ENCODE assay signal across 8 cellular contexts in genomic region chr15:92882697-92883642, GRCh38. TPM values are rescaled to one million over a fixed set of nuclear protein-coding genes. Genes with fewer than 3 reads are reported as not detected.
DNase-seq lines count a peak whose midpoint lies in the region; ATAC-seq and TF ChIP-seq lines count a peak whose summit lies in the region.

No MANE protein-coding gene starts in this region.

- peaks cover 51% of the 10 kb centered on the region for H3K79me2 ChIP-seq in HCT116 (ENCODE audit: insufficient read depth, low read length)

- RAD21 ChIA-PET in HCT116 (lab: Charles Lee; ENCODE audit: low non-redundant PET in 1 of 2, low total read pairs in 2 of 2, uncharacterized antibody in 2 of 2, unreplicated experiment in 2 of 2) = interaction anchor here (0.7 to 1.5 kb wide), 5 partner anchors 51 to 81 kb away, joined by 3 to 6 read pairs (median 5); no protein-coding TSS in a partner anchor

- TF ChIP-seq CTCF in HCT116 (IDR thresholded peaks at IDR 0.05 in 2 of 3, conservative IDR thresholded peaks at IDR 0.05 in 1 of 3; ENCODE audit: borderline replicate concordance in 1 of 3, insufficient read depth in 1 of 3, low read depth in 2 of 3, low read length in 2 of 3) (no peak), prostate gland (IDR thresholded peaks at IDR 0.05) (peak in 1 of 4 experiments; percentile 5)

- H3K27me3 ChIP-seq in HCT116 (ENCODE audit: insufficient read depth, low read length) = no peaks in the 10 kb centered on the region
- no peaks in the 10 kb centered on the region for H3K27me3 ChIP-seq in prostate gland (replicated peaks; ENCODE audit: insufficient read depth)

- intact Hi-C loops in HCT116 (cut with micrococcal nuclease) (loop anchor here (2.0 to 5.0 kb wide), 2 partner anchors 61 to 74 kb away; no protein-coding TSS in a partner anchor), Right ventricle myocardium inferior (cut with DNase I) (loop anchor here (1.0 to 5.0 kb wide), 6 partner anchors 17 to 74 kb away; partner anchors contain the start of gene CHD2), prostate gland (cut with DNase I) (loop anchor here (1.0 to 5.0 kb wide), 4 partner anchors 18 to 74 kb away; partner anchors contain the start of gene CHD2)

- H3K36me3 ChIP-seq in HCT116 (ENCODE audit: control insufficient read depth in 1 of 2, insufficient read depth in 2 of 2, low read length in 2 of 2) (peaks cover 24 to 31% of the 10 kb centered on the region in 2 experiments), prostate gland (no peaks in the 10 kb centered on the region)

- H3K27ac ChIP-seq in HCT116 (ENCODE audit: low read depth, low read length) (peak overlapping the region; percentile 96), prostate gland (peak overlapping the region; percentile 100)

- H3K9me3 ChIP-seq in HCT116 (ENCODE audit: control insufficient read depth in 1 of 2, insufficient read depth in 1 of 2, low read depth in 1 of 2, low read length in 2 of 2) (no peaks in the 10 kb centered on the region), prostate gland (no peaks in the 10 kb centered on the region)

- peak; percentile 73 for ATAC-seq in GM18511 (IDR thresholded peaks at IDR 0.05; ENCODE audit: unreplicated experiment)
- peak; percentile 85 for ATAC-seq in HCT116
- ATAC-seq in Right ventricle myocardium inferior = no peak

- peaks cover under 1% of the 10 kb centered on the region; the same call in 1 of the 2 replicates for H4K20me1 ChIP-seq in HCT116 (ENCODE audit: insufficient read depth)

- CTCF ChIA-PET in HCT116 (lab: Charles Lee) = interaction anchor here (1.0 to 2.3 kb wide), 5 partner anchors 12 to 86 kb away, joined by 3 to 17 read pairs (median 7); partner anchors contain the start of gene CHD2

- peak overlapping the region; percentile 84 for H3K4me2 ChIP-seq in HCT116 (ENCODE audit: low read length)

- H3K9me2 ChIP-seq in HCT116 (ENCODE audit: insufficient read depth) = no peaks in the 10 kb centered on the region

- 1% methylated on average over 88 of the region's 113 CpGs for WGBS in prostate gland

- BruUV-seq in HCT116 (replicated peaks; lab: Mats Ljungman, UMichigan) = no TSS peak

- no peak overlapping the region for H2AFZ ChIP-seq in HCT116 (ENCODE audit: low read depth, low read length, poor library complexity, severe bottlenecking)

- DNase-seq in HCT116 (ENCODE audit: low read depth, low spot score) (no peak), NCI-H2081 treated with DMSO at 0.1 percent for 48 hours (lab: John Stamatoyannopoulos, UW) (peak; percentile 93), Right ventricle myocardium inferior (ENCODE audit: missing footprints) (peak; percentile 60), prostate gland (ENCODE audit: low spot score) (no peak), kidney glomerular epithelial cell (lab: John Stamatoyannopoulos, UW) (no peak), inferior parietal cortex (ENCODE audit: extremely low spot score) (no peak)
- DNase-seq in activated T-helper 9 cell treated with anti-CD3 and anti-CD28 coated beads, Interleukin-2, amount 50 U/mL, for 16 hours (ENCODE audit: low read depth) = peak; percentile 19

- no peak for TF ChIP-seq RAD21 in HCT116 (IDR thresholded peaks at IDR 0.05; ENCODE audit: low read depth)

- H3K4me3 ChIP-seq in HCT116 (replicated peaks in 1 of 2; ENCODE audit: low read depth in 1 of 2, low read length in 2 of 2) (peak overlapping the region; percentile 85 to 95), prostate gland (peak overlapping the region; percentile 97 to 98)

- H3K4me1 ChIP-seq in HCT116 (ENCODE audit: control insufficient read depth in 1 of 2, insufficient read depth in 2 of 2, low read length in 2 of 2) (peaks cover 15 to 26% of the 10 kb centered on the region in 2 experiments; a peak in 3 of 4 replicates), prostate gland (replicated peaks) (no peaks in the 10 kb centered on the region)

- peak overlapping the region; percentile 96 for H3K9ac ChIP-seq in HCT116 (ENCODE audit: low read length)

- POLR2A ChIA-PET in HCT116 (lab: Charles Lee) = interaction anchor here (0.6 to 3.8 kb wide), 31 partner anchors 8 to 85 kb away, joined by 3 to 93 read pairs (median 5); partner anchors contain the start of gene CHD2

- TF ChIP-seq POLR2A in HCT116 (IDR thresholded peaks at IDR 0.05; ENCODE audit: borderline replicate concordance, extremely low read depth, insufficient read depth, insufficient read length) (peak; percentile 38), prostate gland (IDR thresholded peaks at IDR 0.05) (peak; percentile 89)

TF ChIP-seq in HCT116, 20 proteins besides CTCF, POLR2A, EP300 and RAD21:
- no peak for TF ChIP-seq CEBPB (IDR thresholded peaks at IDR 0.05; ENCODE audit: low read depth)
- TF ChIP-seq YY1 (IDR thresholded peaks at IDR 0.05; ENCODE audit: extremely low read depth, insufficient replicate concordance, low read depth, low read length) = peak; percentile 91
- TF ChIP-seq TCF7L2 (IDR thresholded peaks at IDR 0.05; ENCODE audit: borderline replicate concordance, extremely low read depth, insufficient read depth, insufficient read length) = no peak
- TF ChIP-seq ZFX (IDR thresholded peaks at IDR 0.05) = peak; percentile 90
- TF ChIP-seq ZNF274 (IDR thresholded peaks at IDR 0.05; ENCODE audit: low read depth, low read length) = no peak
- TF ChIP-seq SIN3A (IDR thresholded peaks at IDR 0.05; ENCODE audit: low read depth) = 0 out of 2 replicates have a peak, but pooled peaks have one; percentile 18
- no peak for TF ChIP-seq SRF (IDR thresholded peaks at IDR 0.05; ENCODE audit: low read depth)
- no peak for TF ChIP-seq ZBTB33 (IDR thresholded peaks at IDR 0.05; ENCODE audit: extremely low read depth, insufficient replicate concordance, low read length)
- no peak for TF ChIP-seq EZH2 (IDR thresholded peaks at IDR 0.05)
- TF ChIP-seq REST (IDR thresholded peaks at IDR 0.05; ENCODE audit: low read depth) = no peak
- TF ChIP-seq SP1 (IDR thresholded peaks at IDR 0.05; ENCODE audit: low read depth) = no peak
- peak; percentile 80 for TF ChIP-seq POLR2AphosphoS5 (IDR thresholded peaks at IDR 0.05; ENCODE audit: low read depth, low read length)
- peak; percentile 33 for TF ChIP-seq MAX (IDR thresholded peaks at IDR 0.05)
- TF ChIP-seq CBX3 (IDR thresholded peaks at IDR 0.05; ENCODE audit: low read depth) = no peak

RNA-seq across cellular contexts. Expression of gene CHD2, which starts 17.2 kb away (rescaled TPM):
- total RNA-seq in HCT116 (2021; ENCODE audit: unreplicated experiment) = 116 TPM
- polyA plus RNA-seq in HCT116 (2012) = 64.4 and 68.7 TPM in 2 replicates
- total RNA-seq in Right ventricle myocardium inferior = 45.9 TPM
- 100 to 1,000 TPM in 1 of 2 donors, 10 to 100 TPM in 1; 76.3 to 137 TPM for total RNA-seq in prostate gland

Comparison
In these comparisons a context has a peak if more than half of its experiments do, and no peak if none do; other contexts are left out.
1. DNase-seq: peak in NCI-H2081 treated with DMSO at 0.1 percent for 48 hours (single experiment), activated T-helper 9 cell treated with anti-CD3 and anti-CD28 coated beads, Interleukin-2, amount 50 U/mL, for 16 hours (single experiment) and Right ventricle myocardium inferior (single experiment); none in HCT116 (single experiment), prostate gland (single experiment), kidney glomerular epithelial cell (single experiment) and inferior parietal cortex (single experiment).